In genomic region chr6:163148781-163149534, GRCh38 we compare ENCODE assay signal across 20 cellular contexts.
DNase-seq lines count a peak whose midpoint lies in the region; ATAC-seq and TF ChIP-seq lines count a peak whose summit lies in the region.
"Had no signal": no experiment of that assay in that cellular context is flagged by ENCODE, and none has a peak within 500 bp of the region (broad histone marks: within the 10 kb centered on the region; RNA-seq: fewer than 3 reads in every experiment).

No MANE protein-coding gene starts in this region.

- peaks cover 9% of the 10 kb centered on the region in 2 experiments for H3K4me1 Mint-ChIP-seq in H9
- H3K4me1 Mint-ChIP-seq in stimulated activated memory B cell treated with anti-CD40 and anti-IgM and Interleukin-4, amounts not matched to agents 10 μg/mL and 1 μg/mL and 100 μg/mL, for 72 hours, result no peaks in the 10 kb centered on the region

- no peaks in the 10 kb centered on the region; a peak in 1 of 7 replicates for H3K36me3 Mint-ChIP-seq in H9 (ENCODE audit: insufficient read depth in 1 of 3, low read depth in 3 of 3)
- no peaks in the 10 kb centered on the region for H3K36me3 Mint-ChIP-seq in stimulated activated memory B cell treated with anti-CD40 and anti-IgM and Interleukin-4, amounts not matched to agents 10 μg/mL and 1 μg/mL and 100 μg/mL, for 72 hours
- H3K36me3 Mint-ChIP-seq: CD14-positive monocyte had no signal

- H3K4ac ChIP-seq in H9 (ENCODE audit: low read depth, low read length) (no peak overlapping the region), mesendoderm (ENCODE audit: low read depth, low read length) (no peak overlapping the region)

- no peak overlapping the region for H4K8ac ChIP-seq in H9 (replicated peaks; ENCODE audit: insufficient read length, low read depth, low read length)
- no peak overlapping the region for H4K8ac ChIP-seq in mesendoderm (ENCODE audit: low read depth, low read length)

- H2BK12ac ChIP-seq in H9 (ENCODE audit: insufficient read length, low read depth, low read length), result no peak overlapping the region

- in situ Hi-C loops in GM13977 (cut with MboI; ENCODE audit: low pct_unique_long_range_greater_than_20kb, low sequenced_read_pairs, unreplicated experiment), result no loop called here

- no CpG with 5 or more reads among the region's 35 CpGs for WGBS in H9 (ENCODE audit: extremely low coverage, insufficient read length, low lambda C conversion rate)
- WGBS in adrenal gland, 4 donors, result 53 to 79% (median 70%) methylated on average over 33 to 35 of the region's 35 CpGs
- WGBS in mesendoderm (ENCODE audit: extremely low coverage, insufficient coverage, low lambda C conversion rate), result no CpG with 5 or more reads among the region's 35 CpGs

- no peaks in the 10 kb centered on the region for H3K23me2 ChIP-seq in H9 (ENCODE audit: insufficient read length, low read depth, low read length, poor library complexity, severe bottlenecking)

- peak overlapping the region; percentile 16 for H3K4me2 ChIP-seq in H9 (ENCODE audit: insufficient read depth, insufficient read length, low read length)
- H3K4me2 ChIP-seq in mesendoderm (ENCODE audit: low read length), result no peak overlapping the region
- H3K4me2 ChIP-seq: hepatocyte had no signal

- H3K56ac ChIP-seq in H9 (ENCODE audit: insufficient read length, low read depth, low read length) (no peak overlapping the region), mesendoderm (ENCODE audit: low read length) (no peak overlapping the region)

- no peaks in the 10 kb centered on the region for H3K9me3 Mint-ChIP-seq in H9
- no peaks in the 10 kb centered on the region for H3K9me3 Mint-ChIP-seq in stimulated activated memory B cell treated with anti-CD40 and anti-IgM and Interleukin-4, amounts not matched to agents 10 μg/mL and 1 μg/mL and 100 μg/mL, for 72 hours
- H3K9me3 Mint-ChIP-seq: activated T-cell treated with anti-CD3 and anti-CD28 coated beads, Interleukin-2, amount 50 U/mL, for 24 hours had no signal

- no peak overlapping the region for H2BK5ac ChIP-seq in H9 (ENCODE audit: insufficient read length, low read length)
- no peak overlapping the region for H2BK5ac ChIP-seq in mesendoderm (ENCODE audit: low read length)

- no peaks in the 10 kb centered on the region for H3K27me3 Mint-ChIP-seq in H9 (ENCODE audit: low read depth)
- peaks cover 17% of the 10 kb centered on the region for H3K27me3 Mint-ChIP-seq in stimulated activated memory B cell treated with anti-CD40 and anti-IgM and Interleukin-4, amounts not matched to agents 10 μg/mL and 1 μg/mL and 100 μg/mL, for 72 hours

- H2BK120ac ChIP-seq in H9 (ENCODE audit: low read depth, low read length, poor library complexity, severe bottlenecking) (no peak overlapping the region), mesendoderm (ENCODE audit: low read depth, low read length) (no peak overlapping the region)

- peak overlapping the region in 1 of 3 experiments; percentile 72; a peak in 2 of 7 replicates for H3K27ac Mint-ChIP-seq in H9
- H3K27ac Mint-ChIP-seq in stimulated activated memory B cell treated with anti-CD40 and anti-IgM and Interleukin-4, amounts not matched to agents 10 μg/mL and 1 μg/mL and 100 μg/mL, for 72 hours, result no peak overlapping the region
- H3K27ac Mint-ChIP-seq: activated T-cell treated with anti-CD3 and anti-CD28 coated beads, Interleukin-2, amount 50 U/mL, for 24 hours; CD14-positive monocyte had no signal

- H3K4me3 ChIP-seq in dorsolateral prefrontal cortex (peak overlapping the region in 47 of 59 donors; percentile 1 to 67 (median 32)), adrenal gland (no peak overlapping the region), mesendoderm (ENCODE audit: low read length) (no peak overlapping the region)
- H3K4me3 ChIP-seq: hepatocyte, vagina had no signal

- intact Hi-C loops in dorsolateral prefrontal cortex (cut with DNase I), result loop anchor here in 1 of 2 donors (10.0 kb wide), 1 partner anchor 54 kb away; no protein-coding TSS in a partner anchor
- intact Hi-C loops in adrenal gland (cut with DNase I), result no loop called here

- H3K27me3 ChIP-seq in H9 (ENCODE audit: insufficient read depth, low read length) (no peaks in the 10 kb centered on the region), dorsolateral prefrontal cortex (no peaks in the 10 kb centered on the region), layer of hippocampus (ENCODE audit: control insufficient read depth, insufficient read depth, low read length) (no peaks in the 10 kb centered on the region), adrenal gland (no peaks in the 10 kb centered on the region), mesendoderm (ENCODE audit: insufficient read depth, low read length, poor library complexity) (no peaks in the 10 kb centered on the region)
- H3K27me3 ChIP-seq: hepatocyte, vagina had no signal

- DNase-seq in H9 (no peak), dorsolateral prefrontal cortex (peak in 7 of 10 donors; percentile 42 to 75 (median 64)), GM13977 (ENCODE audit: low spot score) (no peak), adrenal gland (no peak), AG08395 (ENCODE audit: low spot score) (no peak), mesendoderm (no peak)
- DNase-seq: activated CD4-positive, alpha-beta T cell treated with anti-CD3 and anti-CD28 coated beads for 1 hour; activated T-cell treated with anti-CD3 and anti-CD28 coated beads, Interleukin-2, amount 50 U/mL, for 24 hours; central memory CD4-positive, alpha-beta T cell; islet precursor cell; Karpas-422; mammary epithelial cell; NCI-H187; NCI-H748 treated with DMSO at 0.1 percent for 48 hours; SW 1271 had no signal

- H3K18ac ChIP-seq in H9 (ENCODE audit: insufficient read length, low read depth, low read length), result peak overlapping the region; percentile 62
- H3K18ac ChIP-seq in mesendoderm (ENCODE audit: low read length), result no peak overlapping the region

- H3K36me3 ChIP-seq in adrenal gland (replicated peaks in 1 of 2), result no peaks in the 10 kb centered on the region
- no peaks in the 10 kb centered on the region for H3K36me3 ChIP-seq in mesendoderm (ENCODE audit: control insufficient read depth, insufficient read depth, low read length)
- H3K36me3 ChIP-seq: vagina had no signal

- peak; percentile 35 for ATAC-seq in stimulated activated memory B cell treated with anti-CD40 and anti-IgM and Interleukin-4, amounts not matched to agents 10 μg/mL and 1 μg/mL and 100 μg/mL, for 72 hours

- H2AK5ac ChIP-seq in H9 (ENCODE audit: insufficient read length, low read length), result no peak overlapping the region
- H2AK5ac ChIP-seq in mesendoderm (ENCODE audit: low read length), result no peak overlapping the region

- no peak overlapping the region for H3K27ac ChIP-seq in H9 (ENCODE audit: insufficient read length, low read depth, low read length)
- H3K27ac ChIP-seq in dorsolateral prefrontal cortex, result peak overlapping the region; percentile 58 to 98 (median 91)
- H3K27ac ChIP-seq in layer of hippocampus (ENCODE audit: low read depth, low read length), result peak overlapping the region; percentile 94
- H3K27ac ChIP-seq in adrenal gland, result no peak overlapping the region
- H3K27ac ChIP-seq in mesendoderm (ENCODE audit: low read depth, low read length), result no peak overlapping the region
- H3K27ac ChIP-seq: hepatocyte, vagina had no signal

- H4K20me1 ChIP-seq in H9 (ENCODE audit: control insufficient read depth, insufficient read depth, insufficient read length), result no peaks in the 10 kb centered on the region

- H4K5ac ChIP-seq in H9 (ENCODE audit: insufficient read length, low read depth, low read length), result no peak overlapping the region
- H4K5ac ChIP-seq in mesendoderm (ENCODE audit: low read length), result no peak overlapping the region

- TF ChIP-seq CTCF in H9 (conservative IDR thresholded peaks at IDR 0.05), result no peak
- peak in 1 of 56 donors; percentile 12 for TF ChIP-seq CTCF in dorsolateral prefrontal cortex (IDR thresholded peaks at IDR 0.05 in 54 of 56, conservative IDR thresholded peaks at IDR 0.05 in 2 of 56; ENCODE audit: low read depth in 1 of 56, partially characterized antibody in 56 of 56)
- no peak for TF ChIP-seq CTCF in GM13977 (IDR thresholded peaks at IDR 0.05; ENCODE audit: extremely low read depth, insufficient read depth, missing control alignments)
- no peak for TF ChIP-seq CTCF in adrenal gland (IDR thresholded peaks at IDR 0.05)

- peaks cover 3% of the 10 kb centered on the region; the same call in 1 of the 2 replicates for H3K4me1 ChIP-seq in H9 (ENCODE audit: insufficient read depth, low read length)
- no peaks in the 10 kb centered on the region for H3K4me1 ChIP-seq in adrenal gland (replicated peaks in 1 of 2)
- no peaks in the 10 kb centered on the region for H3K4me1 ChIP-seq in mesendoderm (ENCODE audit: control insufficient read depth, low read depth, low read length)
- H3K4me1 ChIP-seq: vagina had no signal

- H4K91ac ChIP-seq in H9 (ENCODE audit: insufficient read length, low read depth, low read length), result no peak overlapping the region

- H2BK15ac ChIP-seq in H9 (ENCODE audit: low read depth, low read length) (no peak overlapping the region), mesendoderm (replicated peaks; ENCODE audit: low read depth) (no peak overlapping the region)

- no peaks in the 10 kb centered on the region for H3K79me1 ChIP-seq in H9 (ENCODE audit: insufficient read depth, low read depth, low read length, poor library complexity, severe bottlenecking)
- H3K79me1 ChIP-seq in mesendoderm (ENCODE audit: low read length), result no peaks in the 10 kb centered on the region

- H3K14ac ChIP-seq in H9 (ENCODE audit: insufficient read depth, low read length), result no peak overlapping the region

- H3K9ac ChIP-seq in H9 (ENCODE audit: extremely low read depth, insufficient read length, low read length), result no peak overlapping the region
- no peak overlapping the region for H3K9ac ChIP-seq in mesendoderm (ENCODE audit: low read length)

- H3K9me3 ChIP-seq in H9 (ENCODE audit: control insufficient read depth, low read depth, low read length), result no peaks in the 10 kb centered on the region
- no peaks in the 10 kb centered on the region for H3K9me3 ChIP-seq in adrenal gland (replicated peaks in 1 of 3)
- H3K9me3 ChIP-seq: vagina had no signal

- no peak overlapping the region for H3K4me3 Mint-ChIP-seq in H9
- H3K4me3 Mint-ChIP-seq in stimulated activated memory B cell treated with anti-CD40 and anti-IgM and Interleukin-4, amounts not matched to agents 10 μg/mL and 1 μg/mL and 100 μg/mL, for 72 hours, result no peak overlapping the region
- H3K4me3 Mint-ChIP-seq: activated T-cell treated with anti-CD3 and anti-CD28 coated beads, Interleukin-2, amount 50 U/mL, for 24 hours had no signal

- TF ChIP-seq POLR2A in adrenal gland (IDR thresholded peaks at IDR 0.05), result no peak

- H2AFZ ChIP-seq in H9 (ENCODE audit: low read length), result no peak overlapping the region
- H2AFZ ChIP-seq: hepatocyte had no signal

- H3K23ac ChIP-seq in H9 (ENCODE audit: insufficient read length, low read depth, low read length), result no peak overlapping the region
- no peak overlapping the region for H3K23ac ChIP-seq in mesendoderm (ENCODE audit: low read length)

- no peak overlapping the region for H3T11ph ChIP-seq in H9 (ENCODE audit: low read length)

- no peak overlapping the region for H2BK20ac ChIP-seq in H9 (ENCODE audit: low read depth, low read length, poor library complexity, severe bottlenecking)

- H3K79me2 ChIP-seq in H9 (ENCODE audit: insufficient read depth, low read length) (no peaks in the 10 kb centered on the region; the same call in 1 of the 2 replicates), mesendoderm (ENCODE audit: control insufficient read depth, insufficient read depth, low read length) (no peaks in the 10 kb centered on the region)
- H3K79me2 ChIP-seq: hepatocyte had no signal

Comparison
In these comparisons a context has a peak if more than half of its experiments do, and no peak if none do; other contexts are left out.
1. DNase-seq: peak in dorsolateral prefrontal cortex (7 of 10); none in H9 (single experiment), GM13977 (single experiment), adrenal gland (0 of 7), AG08395 (single experiment) and mesendoderm (single experiment).
2. H3K27ac ChIP-seq: peak in dorsolateral prefrontal cortex (59 of 59) and layer of hippocampus (single experiment); none in H9 (single experiment), adrenal gland (0 of 5) and mesendoderm (single experiment).
3. H3K4me3 ChIP-seq: peak in dorsolateral prefrontal cortex (47 of 59); none in adrenal gland (0 of 4) and mesendoderm (single experiment).